ENCODE assay signal across 1 cellular context in the genomic region with DNA sequence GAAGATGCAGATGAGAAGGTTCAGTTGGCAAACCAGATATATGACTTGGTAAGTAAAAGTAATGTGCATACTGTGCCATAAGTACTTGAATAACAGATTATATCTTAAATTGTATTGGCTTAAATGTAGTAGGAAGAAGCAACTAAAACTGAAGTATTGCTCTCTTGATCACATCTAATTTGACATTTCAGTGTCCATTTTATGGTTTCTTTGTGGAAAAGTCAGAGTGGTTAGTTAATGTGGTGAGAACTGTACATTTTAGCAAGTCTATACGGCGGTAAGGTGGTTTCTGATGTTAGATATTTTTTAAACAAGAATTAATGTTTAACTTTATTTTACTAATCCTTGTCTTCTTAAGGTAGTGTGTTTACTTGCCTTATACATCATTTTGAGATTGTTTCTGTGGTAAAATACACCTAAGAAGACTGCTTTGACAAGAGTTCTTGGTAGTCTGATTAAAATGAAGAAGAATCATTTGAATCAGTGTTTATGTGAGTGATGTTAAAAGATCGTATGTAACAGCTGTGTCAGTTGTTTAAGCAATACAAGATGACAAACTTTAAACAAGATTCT.
TF ChIP-seq lines count a peak whose summit lies in the region.

No MANE protein-coding gene starts in this region.

TF ChIP-seq in IMR-90, 13 proteins besides CTCF, POLR2A, EP300 and RAD21 (continued from another document):
- no peak for TF ChIP-seq MAZ (IDR thresholded peaks at IDR 0.05; ENCODE audit: borderline replicate concordance, low read depth, low read length)
- no peak for TF ChIP-seq NFE2L2 (IDR thresholded peaks at IDR 0.05; ENCODE audit: low read depth, low read length)
- TF ChIP-seq SMC3 (IDR thresholded peaks at IDR 0.05; ENCODE audit: low read depth, low read length), result no peak
- no peak for TF ChIP-seq FOS (IDR thresholded peaks at IDR 0.05; ENCODE audit: low read depth, low read length)
- TF ChIP-seq, protein P1, sequence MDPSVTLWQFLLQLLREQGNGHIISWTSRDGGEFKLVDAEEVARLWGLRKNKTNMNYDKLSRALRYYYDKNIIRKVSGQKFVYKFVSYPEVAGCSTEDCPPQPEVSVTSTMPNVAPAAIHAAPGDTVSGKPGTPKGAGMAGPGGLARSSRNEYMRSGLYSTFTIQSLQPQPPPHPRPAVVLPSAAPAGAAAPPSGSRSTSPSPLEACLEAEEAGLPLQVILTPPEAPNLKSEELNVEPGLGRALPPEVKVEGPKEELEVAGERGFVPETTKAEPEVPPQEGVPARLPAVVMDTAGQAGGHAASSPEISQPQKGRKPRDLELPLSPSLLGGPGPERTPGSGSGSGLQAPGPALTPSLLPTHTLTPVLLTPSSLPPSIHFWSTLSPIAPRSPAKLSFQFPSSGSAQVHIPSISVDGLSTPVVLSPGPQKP (IDR thresholded peaks at IDR 0.05; ENCODE audit: borderline replicate concordance, low read depth, low read length), result no peak
- no peak for TF ChIP-seq MXI1 (IDR thresholded peaks at IDR 0.05; ENCODE audit: borderline replicate concordance, low read depth, low read length)
- TF ChIP-seq CHD1 (IDR thresholded peaks at IDR 0.05; ENCODE audit: low read depth, low read length), result no peak
- no peak for TF ChIP-seq CEBPB (IDR thresholded peaks at IDR 0.05; ENCODE audit: low read depth, low read length)
- TF ChIP-seq, protein P2, sequence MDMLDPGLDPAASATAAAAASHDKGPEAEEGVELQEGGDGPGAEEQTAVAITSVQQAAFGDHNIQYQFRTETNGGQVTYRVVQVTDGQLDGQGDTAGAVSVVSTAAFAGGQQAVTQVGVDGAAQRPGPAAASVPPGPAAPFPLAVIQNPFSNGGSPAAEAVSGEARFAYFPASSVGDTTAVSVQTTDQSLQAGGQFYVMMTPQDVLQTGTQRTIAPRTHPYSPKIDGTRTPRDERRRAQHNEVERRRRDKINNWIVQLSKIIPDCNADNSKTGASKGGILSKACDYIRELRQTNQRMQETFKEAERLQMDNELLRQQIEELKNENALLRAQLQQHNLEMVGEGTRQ (IDR thresholded peaks at IDR 0.05; ENCODE audit: low read depth, low read length), result no peak
- TF ChIP-seq MAFK (IDR thresholded peaks at IDR 0.05; ENCODE audit: low read depth, low read length), result no peak
- TF ChIP-seq RCOR1 (IDR thresholded peaks at IDR 0.05; ENCODE audit: insufficient replicate concordance, low read length), result no peak
- no peak for TF ChIP-seq BHLHE40 (IDR thresholded peaks at IDR 0.05; ENCODE audit: low read depth, low read length)
